In genomic region chr9:35518212-35518917, GRCh38 we compare ENCODE assay signal across 10 cellular contexts. TPM values are rescaled to one million over a fixed set of nuclear protein-coding genes. Genes with fewer than 3 reads are reported as not detected.
DNase-seq lines count a peak whose midpoint lies in the region; ATAC-seq and TF ChIP-seq lines count a peak whose summit lies in the region.
"Had no signal": no experiment of that assay in that cellular context is flagged by ENCODE, and none has a peak within 500 bp of the region (broad histone marks: within the 10 kb centered on the region; RNA-seq: fewer than 3 reads in every experiment).

No MANE protein-coding gene starts in this region.

- H3K27me3 ChIP-seq in MG63 (no peaks in the 10 kb centered on the region), endodermal cell (ENCODE audit: control insufficient read depth, insufficient read depth, low read length, poor library complexity, severe bottlenecking) (no peaks in the 10 kb centered on the region)

- H3K27me3 Mint-ChIP-seq in endodermal cell (ENCODE audit: insufficient read depth): no peaks in the 10 kb centered on the region

- H3K9me3 Mint-ChIP-seq in endodermal cell: no peaks in the 10 kb centered on the region
- H3K9me3 Mint-ChIP-seq: CD4-positive, CD25-positive, alpha-beta regulatory T cell; central memory CD8-positive, alpha-beta T cell had no signal

- peaks cover 36% of the 10 kb centered on the region for H3K4me1 ChIP-seq in endodermal cell (ENCODE audit: control insufficient read depth, insufficient read depth, low read length)
- peaks cover 79% of the 10 kb centered on the region for H3K4me1 ChIP-seq in mesodermal cell (ENCODE audit: control insufficient read depth, insufficient read depth, low read length, poor library complexity, severe bottlenecking)

- peaks cover 32% of the 10 kb centered on the region for H3K4me1 Mint-ChIP-seq in endodermal cell
- H3K4me1 Mint-ChIP-seq: CD4-positive, CD25-positive, alpha-beta regulatory T cell; central memory CD8-positive, alpha-beta T cell had no signal

- H3K36me3 Mint-ChIP-seq in endodermal cell (ENCODE audit: low read depth): no peaks in the 10 kb centered on the region
- H3K36me3 Mint-ChIP-seq: CD4-positive, CD25-positive, alpha-beta regulatory T cell had no signal

- H3K36me3 ChIP-seq in MG63 (peaks cover 62% of the 10 kb centered on the region), endodermal cell (ENCODE audit: control insufficient read depth, insufficient read depth, low read length) (no peaks in the 10 kb centered on the region), mesodermal cell (ENCODE audit: control insufficient read depth, insufficient read depth, low read length) (peaks cover 2% of the 10 kb centered on the region)

- no peak overlapping the region for H3K4me3 ChIP-seq in MG63
- no peak overlapping the region for H3K4me3 ChIP-seq in endodermal cell (ENCODE audit: low read length)
- H3K4me3 ChIP-seq in mesodermal cell (ENCODE audit: extremely low read depth, insufficient read depth, low read length, poor library complexity, severe bottlenecking): no peak overlapping the region

- H3K9ac ChIP-seq in endodermal cell (ENCODE audit: extremely low read depth, low read length, poor library complexity, severe bottlenecking): peak overlapping the region; percentile 41

- DNase-seq in MG63 (peak; percentile 99), endodermal cell (peak; percentile 88), NCI-H187 treated with DMSO at 0.1 percent for 48 hours (lab: John Stamatoyannopoulos, UW) (no peak), NCI-H82 (lab: John Stamatoyannopoulos, UW) (no peak), NCI-H2227 treated with DMSO at 0.1 percent for 48 hours (lab: John Stamatoyannopoulos, UW) (no peak)
- DNase-seq: CD4-positive, CD25-positive, alpha-beta regulatory T cell had no signal

- 27 to 49% methylated on average over 3 to 4 of the region's 4 CpGs for WGBS in endodermal cell (ENCODE audit: insufficient coverage in 1 of 2, insufficient read length in 1 of 2), 2 experiments
- 40 to 64% methylated on average over 2 to 4 of the region's 4 CpGs for WGBS in mesodermal cell (ENCODE audit: insufficient coverage in 2 of 2), 2 experiments

- no peak for TF ChIP-seq CTCF in 22Rv1 (IDR thresholded peaks at IDR 0.05)
- no peak for TF ChIP-seq CTCF in endodermal cell (conservative IDR thresholded peaks at IDR 0.05)

- H3K9me3 ChIP-seq in MG63: no peaks in the 10 kb centered on the region
- H3K9me3 ChIP-seq in endodermal cell (ENCODE audit: control insufficient read depth, low read length): no peaks in the 10 kb centered on the region
- no peaks in the 10 kb centered on the region for H3K9me3 ChIP-seq in mesodermal cell (ENCODE audit: control insufficient read depth, low read length)

- peak overlapping the region; percentile 72 for H3K27ac ChIP-seq in 22Rv1
- H3K27ac ChIP-seq in endodermal cell (ENCODE audit: low read depth, low read length): peak overlapping the region; percentile 77
- H3K27ac ChIP-seq in mesodermal cell (ENCODE audit: low read depth, low read length, severe bottlenecking): peak overlapping the region; percentile 98

- ATAC-seq in GM19463 (IDR thresholded peaks at IDR 0.05; ENCODE audit: unreplicated experiment): no peak

- H3K27ac Mint-ChIP-seq in endodermal cell: peak overlapping the region; percentile 92

- peak overlapping the region; percentile 18 for H3K4me3 Mint-ChIP-seq in endodermal cell
- H3K4me3 Mint-ChIP-seq: CD4-positive, CD25-positive, alpha-beta regulatory T cell; central memory CD8-positive, alpha-beta T cell had no signal

RNA-seq across cellular contexts. Expression of gene RUSC2, which starts 28.5 kb away (rescaled TPM):
- total RNA-seq in MG63 (2014; rRNA removed; shearing (Covaris generic); ENCODE audit: low replicate concordance): 27.2 and 40.5 TPM in 2 replicates
- total RNA-seq in endodermal cell: 10 to 100 TPM; 17.2 to 21.0 TPM
- polyA plus RNA-seq in endodermal cell (2013, experiment 1 of 2): 16.3 TPM
- polyA plus RNA-seq in endodermal cell (2013, experiment 2 of 2): 15.9 TPM
- 19.5 TPM for polyA plus RNA-seq in mesodermal cell (2013, experiment 1 of 2)
- 16.2 TPM for polyA plus RNA-seq in mesodermal cell (2013, experiment 2 of 2)

Comparison
In these comparisons a context has a peak if more than half of its experiments do, and no peak if none do; other contexts are left out.
1. DNase-seq: peak in MG63 (single experiment) and endodermal cell (single experiment); none in NCI-H187 treated with DMSO at 0.1 percent for 48 hours (single experiment), NCI-H82 (single experiment) and NCI-H2227 treated with DMSO at 0.1 percent for 48 hours (single experiment).
2. Peak in every context shown above with its lines, with median percentiles within 50 percentile points of each other: H3K27ac ChIP-seq.